ENCODE assay signal across 18 cellular contexts in the genomic region with DNA sequence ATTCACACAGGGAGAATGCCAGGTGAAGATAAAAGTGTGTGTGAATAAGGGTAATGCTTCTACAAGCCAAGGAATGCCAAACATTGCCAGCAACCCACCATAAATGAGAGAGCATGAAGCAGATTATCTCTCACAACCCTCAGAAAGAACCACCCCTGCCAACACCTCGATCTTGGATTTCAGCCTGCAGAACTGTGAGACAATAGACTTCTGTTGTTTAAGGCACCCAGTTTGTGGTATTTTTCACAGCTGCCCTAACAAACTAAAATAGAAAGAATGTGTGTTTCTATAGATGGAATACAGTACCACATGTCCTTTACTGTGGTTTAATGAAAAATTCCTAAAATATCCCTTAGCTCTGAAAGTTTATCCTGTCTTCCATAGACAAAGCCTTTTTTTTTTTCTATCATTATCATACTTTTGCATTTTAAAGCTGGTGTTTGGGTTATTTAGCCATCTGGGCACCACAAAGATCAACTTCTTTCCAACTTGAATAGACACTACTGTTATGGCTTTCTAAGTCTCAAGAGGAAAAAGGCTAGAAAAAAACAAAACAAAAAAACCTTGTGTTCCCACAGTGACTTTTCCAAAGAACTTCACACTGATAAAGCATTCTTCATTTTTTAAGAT.
DNase-seq lines count a peak whose midpoint lies in the region; FAIRE-seq and TF ChIP-seq lines count a peak whose summit lies in the region.
"Had no signal": no experiment of that assay in that cellular context is flagged by ENCODE, and none has a peak within 500 bp of the region (broad histone marks: within the 10 kb centered on the region; RNA-seq: fewer than 3 reads in every experiment).

No MANE protein-coding gene starts in this region.

- DNase-seq in HT1080 (ENCODE audit: low read depth) (peak; percentile 44), amniotic epithelial cell (ENCODE audit: low read depth) (peak; percentile 15), foreskin melanocyte (peak; percentile 97), pons (ENCODE audit: low spot score) (peak; percentile 83), H54 (ENCODE audit: insufficient read length, low spot score) (no peak), OCI-M2 (lab: John Stamatoyannopoulos, UW; ENCODE audit: unreplicated experiment) (no peak), NCI-H1417 treated with DMSO at 0.1 percent for 48 hours (lab: John Stamatoyannopoulos, UW) (no peak), erythroblast (lab: John Stamatoyannopoulos, UW) (no peak)
- DNase-seq: activated CD4-positive, alpha-beta memory T cell treated with anti-CD3 and anti-CD28 coated beads, Interleukin-2, amount 10 ng/mL, durations not matched to agents 7 days and 5 days; activated naive CD4-positive, alpha-beta T cell; EL; GM23248; natural killer cell; NCI-H187; NCI-H774; stimulated activated CD4-positive, alpha-beta T cell treated with anti-CD3 and anti-CD28 coated beads, Interleukin-1b, Interleukin-23, amount 100 ng/mL, for 48 hours; uterus had no signal

- FAIRE-seq in H54 (lab: Jason Lieb, UNC): no peak
- FAIRE-seq: HepG2 had no signal

- no peak for TF ChIP-seq POLR2A in H54 (IDR thresholded peaks at IDR 0.05; ENCODE audit: low read depth, low read length)
- TF ChIP-seq POLR2A in erythroblast (IDR thresholded peaks at IDR 0.05; ENCODE audit: low read length): no peak

Comparison
In these comparisons a context has a peak if more than half of its experiments do, and no peak if none do; other contexts are left out.
1. DNase-seq: peak in HT1080 (single experiment), amniotic epithelial cell (single experiment), foreskin melanocyte (single experiment) and pons (single experiment); none in H54 (single experiment), OCI-M2 (single experiment), NCI-H1417 treated with DMSO at 0.1 percent for 48 hours (single experiment) and erythroblast (0 of 2).